ENCODE assay signal across 10 cellular contexts in the genomic region with DNA sequence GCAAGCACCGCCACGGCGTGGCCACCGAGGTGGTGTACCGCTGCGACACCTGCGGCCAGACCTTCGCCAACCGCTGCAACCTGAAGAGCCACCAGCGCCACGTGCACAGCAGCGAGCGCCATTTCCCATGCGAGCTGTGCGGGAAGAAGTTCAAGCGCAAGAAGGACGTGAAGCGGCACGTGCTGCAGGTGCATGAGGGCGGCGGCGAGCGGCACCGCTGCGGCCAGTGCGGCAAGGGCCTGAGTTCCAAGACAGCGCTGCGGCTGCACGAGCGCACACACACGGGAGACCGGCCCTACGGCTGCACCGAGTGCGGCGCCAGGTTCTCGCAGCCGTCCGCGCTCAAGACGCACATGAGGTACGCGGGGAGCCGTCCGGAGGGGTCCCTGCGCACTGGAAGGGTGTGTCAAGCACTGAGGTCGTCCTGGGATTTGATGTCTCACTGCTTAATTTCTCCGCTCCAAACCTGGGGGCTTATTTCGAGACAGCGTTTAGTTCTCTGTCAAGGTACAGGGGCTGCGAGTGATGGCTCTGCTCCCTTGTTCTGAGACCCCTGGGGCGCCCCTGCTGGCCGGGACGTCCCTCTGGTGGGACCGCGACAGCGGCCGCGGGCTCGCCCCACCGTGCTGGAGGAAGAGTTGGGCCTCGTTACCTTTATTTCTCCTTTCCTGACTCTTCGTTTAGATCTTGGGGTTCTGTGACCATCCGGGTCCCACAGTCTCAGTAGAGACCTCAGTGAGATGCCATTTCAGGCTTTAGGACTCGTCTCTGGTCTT. TPM values are rescaled to one million over a fixed set of nuclear protein-coding genes. Genes with fewer than 3 reads are reported as not detected.
A peak's percentile ranks its signal among the peaks of the same experiment; 100 is the strongest.
DNase-seq lines count a peak whose midpoint lies in the region; ATAC-seq and TF ChIP-seq lines count a peak whose summit lies in the region.
"Had no signal": no experiment of that assay in that cellular context is flagged by ENCODE, and none has a peak within 500 bp of the region (broad histone marks: within the 10 kb centered on the region; RNA-seq: fewer than 3 reads in every experiment).

No MANE protein-coding gene starts in this region.

- H3K4me3 ChIP-seq in PC-3 (ENCODE audit: low read length): no peak overlapping the region
- no peak overlapping the region for H3K4me3 ChIP-seq in gastrocnemius medialis

- peak overlapping the region; percentile 50; the same call in 1 of the 2 replicates for H3K4me2 ChIP-seq in PC-3 (ENCODE audit: low read length)

- POLR2A ChIA-PET in PC-3 (lab: Charles Lee; ENCODE audit: unreplicated experiment): no interaction called here

- H3K27me3 ChIP-seq in PC-3 (ENCODE audit: low read length): no peaks in the 10 kb centered on the region
- no peaks in the 10 kb centered on the region for H3K27me3 ChIP-seq in gastrocnemius medialis

- peak overlapping the region; percentile 76 for H3K27ac Mint-ChIP-seq in endothelial cell (ENCODE audit: unreplicated experiment)

- H3K9me3 ChIP-seq in PC-3 (ENCODE audit: low read length): no peaks in the 10 kb centered on the region
- no peaks in the 10 kb centered on the region for H3K9me3 ChIP-seq in gastrocnemius medialis

- peaks cover 55% of the 10 kb centered on the region for H3K4me1 ChIP-seq in PC-3 (ENCODE audit: insufficient read depth, low read length)
- H3K4me1 ChIP-seq in gastrocnemius medialis: peaks cover 43 to 48% of the 10 kb centered on the region in 2 donors

- in situ Hi-C loops in gastrocnemius medialis (cut with MboI; ENCODE audit: low sequenced_read_pairs in 4 of 4): loop anchor here in 2 of 4 donors (10.0 kb wide), 1 partner anchor 269 kb away; a partner anchor contains a TSS

- H3K4me1 Mint-ChIP-seq in activated T-cell treated with anti-CD3 and anti-CD28 coated beads, Interleukin-2, amount 50 U/mL, for 4 hours (ENCODE audit: low read depth): peaks cover 51% of the 10 kb centered on the region
- peaks cover 15% of the 10 kb centered on the region for H3K4me1 Mint-ChIP-seq in endothelial cell (ENCODE audit: unreplicated experiment)

- H3K36me3 ChIP-seq in PC-3 (ENCODE audit: low read depth, low read length) (peaks cover 30% of the 10 kb centered on the region; the same call in 1 of the 2 replicates), gastrocnemius medialis (peaks cover 0 to 30% of the 10 kb centered on the region in 2 donors)

- CTCF ChIA-PET in PC-3 (lab: Charles Lee): no interaction called here

- H3K36me3 Mint-ChIP-seq in activated T-cell treated with anti-CD3 and anti-CD28 coated beads, Interleukin-2, amount 50 U/mL, for 4 hours (ENCODE audit: insufficient read depth): peaks cover 28% of the 10 kb centered on the region
- peaks cover 33% of the 10 kb centered on the region for H3K36me3 Mint-ChIP-seq in endothelial cell (ENCODE audit: low read depth, unreplicated experiment)

- no peak for ATAC-seq in activated T-cell treated with anti-CD3 and anti-CD28 coated beads, Interleukin-2, amount 50 U/mL, for 4 hours
- ATAC-seq in PC-3 (no peak), gastrocnemius medialis (no peak), GM19324 (IDR thresholded peaks at IDR 0.05; ENCODE audit: low FRiP score, unreplicated experiment) (no peak)

- BruUV-seq in PC-3 (replicated peaks; lab: Mats Ljungman, UMichigan): no TSS peak

- no peaks in the 10 kb centered on the region for H3K27me3 Mint-ChIP-seq in activated T-cell treated with anti-CD3 and anti-CD28 coated beads, Interleukin-2, amount 50 U/mL, for 4 hours (ENCODE audit: low read depth)
- peaks cover 11% of the 10 kb centered on the region for H3K27me3 Mint-ChIP-seq in endothelial cell (ENCODE audit: unreplicated experiment)

- H3K9me2 ChIP-seq in PC-3 (replicated peaks; ENCODE audit: low read length): no peaks in the 10 kb centered on the region

- H3K9me3 Mint-ChIP-seq in activated T-cell treated with anti-CD3 and anti-CD28 coated beads, Interleukin-2, amount 50 U/mL, for 4 hours: no peaks in the 10 kb centered on the region
- H3K9me3 Mint-ChIP-seq in endothelial cell (ENCODE audit: unreplicated experiment): no peaks in the 10 kb centered on the region

- H2AFZ ChIP-seq in PC-3 (ENCODE audit: low read length): no peak overlapping the region

- H3K79me2 ChIP-seq in PC-3 (ENCODE audit: low read length): peaks cover 85% of the 10 kb centered on the region

- peaks cover 39% of the 10 kb centered on the region for H4K20me1 ChIP-seq in PC-3 (ENCODE audit: low read length)

- intact Hi-C loops in PC-3 (cut with micrococcal nuclease) (no loop called here), gastrocnemius medialis (cut with DNase I; ENCODE audit: low total_unique reads) (loop anchor here (2.0 kb wide), 1 partner anchor 19 kb away; no protein-coding TSS in a partner anchor)

- peak overlapping the region; percentile 37 for H3K4me3 Mint-ChIP-seq in activated T-cell treated with anti-CD3 and anti-CD28 coated beads, Interleukin-2, amount 50 U/mL, for 4 hours
- H3K4me3 Mint-ChIP-seq in endothelial cell (ENCODE audit: unreplicated experiment): peak overlapping the region; percentile 82

- no peaks in the 10 kb centered on the region for H3F3A ChIP-seq in PC-3 (ENCODE audit: low read length, unreplicated experiment)

- no peak for DNase-seq in activated T-cell treated with anti-CD3 and anti-CD28 coated beads, Interleukin-2, amount 50 U/mL, for 4 hours
- no peak for DNase-seq in activated T-cell treated with anti-CD3 and anti-CD28 coated beads, Interleukin-2, amount 50 U/mL, for 48 hours
- DNase-seq in PC-3: no peak
- DNase-seq in endothelial cell (ENCODE audit: low spot score): no peak
- DNase-seq in gastrocnemius medialis: no peak
- no peak for DNase-seq in middle frontal gyrus (ENCODE audit: extremely low spot score, low spot score)
- DNase-seq in NAMALWA (ENCODE audit: low spot score): no peak
- DNase-seq: activated CD4-positive, alpha-beta T cell treated with anti-CD3 and anti-CD28 coated beads, Interleukin-2, amount 50 U/mL, for 48 hours; Kasumi-1 had no signal

- H3K9ac ChIP-seq in PC-3 (ENCODE audit: low read length): no peak overlapping the region

- TF ChIP-seq CTCF in PC-3 (conservative IDR thresholded peaks at IDR 0.05; ENCODE audit: low read depth, low read length) (no peak), endothelial cell (IDR thresholded peaks at IDR 0.05; ENCODE audit: unreplicated experiment) (no peak), gastrocnemius medialis (IDR thresholded peaks at IDR 0.05 in 4 of 5, conservative IDR thresholded peaks at IDR 0.05 in 1 of 5) (no peak)

- no peak for TF ChIP-seq POLR2A in gastrocnemius medialis (IDR thresholded peaks at IDR 0.05)

- H3K27ac ChIP-seq in PC-3 (ENCODE audit: low read length) (no peak overlapping the region), gastrocnemius medialis (peak overlapping the region in 3 of 4 donors; percentile 23 to 52 (median 42))

RNA-seq across cellular contexts. Expression of a gene that starts 3.6 kb away (rescaled TPM):
- 10 to 100 TPM in 2 of 3 donors, 1 to 10 TPM in 1; 8.5 to 10.3 (median 10.2) TPM for total RNA-seq in activated T-cell treated with anti-CD3 and anti-CD28 coated beads, Interleukin-2, amount 50 U/mL, for 4 hours
- total RNA-seq in PC-3 (2014; rRNA removed) (16.0 and 17.9 TPM in 2 replicates), endothelial cell (ENCODE audit: unreplicated experiment) (9.6 TPM), gastrocnemius medialis (10 to 100 TPM; 10.1 to 23.0 (median 13.3) TPM)

RNA-seq across cellular contexts. Expression of a gene that starts 15.0 kb away (rescaled TPM):
- 10 to 100 TPM; 66.8 to 79.7 (median 75.9) TPM for total RNA-seq in activated T-cell treated with anti-CD3 and anti-CD28 coated beads, Interleukin-2, amount 50 U/mL, for 4 hours
- total RNA-seq in PC-3 (2014; rRNA removed) (82.0 and 98.0 TPM in 2 replicates), endothelial cell (ENCODE audit: unreplicated experiment) (24.5 TPM), gastrocnemius medialis (10 to 100 TPM; 15.2 to 17.9 (median 15.9) TPM)

RNA-seq across cellular contexts. Expression of a gene that starts 55.7 kb away (rescaled TPM):
- total RNA-seq in activated T-cell treated with anti-CD3 and anti-CD28 coated beads, Interleukin-2, amount 50 U/mL, for 4 hours: 1 to 10 TPM; 2.5 to 5.2 (median 3.5) TPM
- total RNA-seq in PC-3 (2014; rRNA removed) (5.0 and 7.8 TPM in 2 replicates), endothelial cell (ENCODE audit: unreplicated experiment) (9.6 TPM), gastrocnemius medialis (1 to 10 TPM; 3.2 to 8.3 (median 3.8) TPM)
